31 cellular contexts compared by ENCODE assay signal in genomic region chr12:91344408-91344807, GRCh38.
"Had no signal": no experiment of that assay in that cellular context is flagged by ENCODE, and none has a peak within 500 bp of the region (broad histone marks: within the 10 kb centered on the region; RNA-seq: fewer than 3 reads in every experiment).

No MANE protein-coding gene starts in this region.

- H2AFZ ChIP-seq: parathyroid adenoma had no signal

- H3K9me3 ChIP-seq: neutrophil, ovary, psoas muscle, right lobe of liver, sigmoid colon, suprapubic skin, testis, tibial artery, transverse colon, upper lobe of right lung, uterus had no signal

- H3K4me3 ChIP-seq: ovary, psoas muscle, right lobe of liver, sigmoid colon, suprapubic skin, testis, tibial artery, transverse colon, upper lobe of right lung, uterus had no signal

- H3K27me3 ChIP-seq: ovary, right lobe of liver, sigmoid colon, suprapubic skin, testis, tibial artery, transverse colon, upper lobe of right lung, uterus had no signal

- H3K27ac Mint-ChIP-seq: naive B cell; naive thymus-derived CD8-positive, alpha-beta T cell; natural killer cell treated with Interleukin-12 subunit alpha and Interleukin-12 subunit beta and Interleukin-15 and Interleukin-18, amount 100 ng/mL, for 72 hours; nephron progenitor cell; progenitor cell of endocrine pancreas; stimulated activated effector memory CD8-positive, alpha-beta T cell treated with anti-CD3 and anti-CD28 coated beads, Interleukin-12 subunit alpha, Interleukin-12 subunit beta, amount 100 ng/mL, for 72 hours; stimulated activated naive CD8-positive, alpha-beta T cell treated with anti-CD3 and anti-CD28 coated beads, Interleukin-15, amount 100 ng/mL, for 72 hours; type B pancreatic cell had no signal

- H3K9me3 Mint-ChIP-seq: naive thymus-derived CD8-positive, alpha-beta T cell; natural killer cell treated with Interleukin-12 subunit alpha and Interleukin-12 subunit beta and Interleukin-15 and Interleukin-18, amount 100 ng/mL, for 72 hours; nephron progenitor cell; stimulated activated effector memory CD8-positive, alpha-beta T cell treated with anti-CD3 and anti-CD28 coated beads, Interleukin-12 subunit alpha, Interleukin-12 subunit beta, amount 100 ng/mL, for 72 hours; stimulated activated naive CD8-positive, alpha-beta T cell treated with anti-CD3 and anti-CD28 coated beads, Interleukin-15, amount 100 ng/mL, for 72 hours; type B pancreatic cell had no signal

- H3K79me2 ChIP-seq: parathyroid adenoma had no signal

- ATAC-seq: naive thymus-derived CD8-positive, alpha-beta T cell; natural killer cell treated with Interleukin-12 subunit alpha and Interleukin-12 subunit beta and Interleukin-15 and Interleukin-18, amount 100 ng/mL, for 72 hours; psoas muscle; right cardiac atrium; right lobe of liver; stimulated activated effector memory CD8-positive, alpha-beta T cell treated with anti-CD3 and anti-CD28 coated beads, Interleukin-12 subunit alpha, Interleukin-12 subunit beta, amount 100 ng/mL, for 72 hours; stimulated activated naive CD8-positive, alpha-beta T cell treated with anti-CD3 and anti-CD28 coated beads, Interleukin-15, amount 100 ng/mL, for 72 hours; stimulated activated naive CD8-positive, alpha-beta T cell treated with anti-CD3 and anti-CD28 coated beads, Interleukin-15, Interleukin-2, amounts not matched to agents 100 U/mL and 50 U/mL, for 24 hours; upper lobe of right lung had no signal

- H3K27me3 Mint-ChIP-seq: progenitor cell of endocrine pancreas, type B pancreatic cell had no signal

- FAIRE-seq: small intestine had no signal

- H3K36me3 ChIP-seq: neutrophil, ovary, right lobe of liver, sigmoid colon, suprapubic skin, tibial artery, transverse colon, upper lobe of right lung, uterus had no signal

- H3K27ac ChIP-seq: neutrophil, ovary, parathyroid adenoma, psoas muscle, right lobe of liver, sigmoid colon, suprapubic skin, testis, tibial artery, transverse colon, upper lobe of right lung, uterus had no signal

- DNase-seq: naive B cell; naive thymus-derived CD8-positive, alpha-beta T cell; nephron progenitor cell; nucleus accumbens; ovary; posterior cingulate gyrus; psoas muscle; right cardiac atrium; right lobe of liver; sigmoid colon; small intestine; stimulated activated CD4-positive, alpha-beta T cell treated with anti-CD3 and anti-CD28 coated beads, Interleukin-15, amount 100 ng/mL, for 24 hours; stimulated activated CD4-positive, alpha-beta T cell treated with anti-CD3 and anti-CD28 coated beads, Interleukin-2, amount 100 ng/mL, for 24 hours; stimulated activated CD4-positive, alpha-beta T cell treated with anti-CD3 and anti-CD28 coated beads, Interleukin-2, amount 100 ng/mL, for 48 hours; stimulated activated CD4-positive, alpha-beta T cell treated with anti-CD3 and anti-CD28 coated beads, Interleukin-4, amount 100 ng/mL, for 24 hours; stimulated activated naive CD4-positive, alpha-beta T cell; stimulated activated naive CD8-positive, alpha-beta T cell treated with anti-CD3 and anti-CD28 coated beads, Interleukin-15, amount 100 ng/mL, for 72 hours; stimulated activated naive CD8-positive, alpha-beta T cell treated with anti-CD3 and anti-CD28 coated beads, Interleukin-15, Interleukin-2, amounts not matched to agents 100 U/mL and 50 U/mL, for 24 hours; substantia nigra; testis; tibial artery; transverse colon; upper lobe of right lung; uterus had no signal

- H3K4me3 Mint-ChIP-seq: naive B cell; naive thymus-derived CD8-positive, alpha-beta T cell; natural killer cell treated with Interleukin-12 subunit alpha and Interleukin-12 subunit beta and Interleukin-15 and Interleukin-18, amount 100 ng/mL, for 72 hours; nephron progenitor cell; stimulated activated effector memory CD8-positive, alpha-beta T cell treated with anti-CD3 and anti-CD28 coated beads, Interleukin-12 subunit alpha, Interleukin-12 subunit beta, amount 100 ng/mL, for 72 hours; stimulated activated naive CD8-positive, alpha-beta T cell treated with anti-CD3 and anti-CD28 coated beads, Interleukin-15, amount 100 ng/mL, for 72 hours; type B pancreatic cell had no signal

- H3K4me1 Mint-ChIP-seq: naive B cell; naive thymus-derived CD8-positive, alpha-beta T cell; stimulated activated effector memory CD8-positive, alpha-beta T cell treated with anti-CD3 and anti-CD28 coated beads, Interleukin-12 subunit alpha, Interleukin-12 subunit beta, amount 100 ng/mL, for 72 hours; stimulated activated naive CD8-positive, alpha-beta T cell treated with anti-CD3 and anti-CD28 coated beads, Interleukin-15, amount 100 ng/mL, for 72 hours had no signal

- H3K36me3 Mint-ChIP-seq: naive B cell; naive thymus-derived CD8-positive, alpha-beta T cell; natural killer cell treated with Interleukin-12 subunit alpha and Interleukin-12 subunit beta and Interleukin-15 and Interleukin-18, amount 100 ng/mL, for 72 hours; stimulated activated effector memory CD8-positive, alpha-beta T cell treated with anti-CD3 and anti-CD28 coated beads, Interleukin-12 subunit alpha, Interleukin-12 subunit beta, amount 100 ng/mL, for 72 hours; type B pancreatic cell had no signal

- H3K4me1 ChIP-seq: parathyroid adenoma, psoas muscle, right lobe of liver, suprapubic skin, testis, tibial artery, transverse colon, upper lobe of right lung, uterus had no signal
